In genomic region chr1:235366286-235366685, GRCh38 we compare ENCODE assay signal across 9 cellular contexts. TPM values are rescaled to one million over a fixed set of nuclear protein-coding genes. Genes with fewer than 3 reads are reported as not detected.
DNase-seq lines count a peak whose midpoint lies in the region; ATAC-seq and TF ChIP-seq lines count a peak whose summit lies in the region.
"Had no signal": no experiment of that assay in that cellular context is flagged by ENCODE, and none has a peak within 500 bp of the region (broad histone marks: within the 10 kb centered on the region; RNA-seq: fewer than 3 reads in every experiment).

No MANE protein-coding gene starts in this region.

- H3K36me3 ChIP-seq in RWPE2 (ENCODE audit: low read depth): no peaks in the 10 kb centered on the region

- no peaks in the 10 kb centered on the region for H3K9me3 Mint-ChIP-seq in effector memory CD8-positive, alpha-beta T cell

- H3K9me3 ChIP-seq in RWPE2 (ENCODE audit: severe bottlenecking): no peaks in the 10 kb centered on the region

- H3K4me1 Mint-ChIP-seq in effector memory CD8-positive, alpha-beta T cell (ENCODE audit: low read depth in 2 of 2): peaks cover 18 to 27% of the 10 kb centered on the region in 2 donors

- intact Hi-C loops in Right ventricle myocardium inferior (cut with DNase I): no loop called here

- ATAC-seq in RWPE2 (ENCODE audit: low read depth) (no peak), HG03135 (IDR thresholded peaks at IDR 0.05; ENCODE audit: unreplicated experiment) (no peak), Right ventricle myocardium inferior (no peak)
- ATAC-seq in effector memory CD8-positive, alpha-beta T cell (replicated peaks): no peak

- no peaks in the 10 kb centered on the region for H3K27me3 ChIP-seq in RWPE2 (ENCODE audit: insufficient read depth, poor library complexity, severe bottlenecking)

- H3K27ac ChIP-seq in RWPE2 (ENCODE audit: poor library complexity, severe bottlenecking): peak overlapping the region; percentile 89

- peaks cover 2% of the 10 kb centered on the region for H3K36me3 Mint-ChIP-seq in effector memory CD8-positive, alpha-beta T cell (ENCODE audit: insufficient read depth)

- peak overlapping the region; percentile 99 for H3K4me3 Mint-ChIP-seq in effector memory CD8-positive, alpha-beta T cell

- DNase-seq in GM12864 (ENCODE audit: low read depth): peak; percentile 10
- DNase-seq in RWPE2 (ENCODE audit: low spot score): no peak
- DNase-seq in effector memory CD8-positive, alpha-beta T cell: no peak
- peak; percentile 5 for DNase-seq in stimulated activated CD4-positive, alpha-beta T cell treated with anti-CD3 and anti-CD28 coated beads, Interleukin-12 subunit alpha, Interleukin-12 subunit beta, amount 100 ng/mL, for 4 hours
- DNase-seq in hippocampal formation (lab: John Stamatoyannopoulos, UW): no peak
- DNase-seq in RPMI8226: no peak
- DNase-seq in Right ventricle myocardium inferior (ENCODE audit: missing footprints): no peak
- DNase-seq: NCI-H345 had no signal

- peak overlapping the region; percentile 94 for H3K27ac Mint-ChIP-seq in effector memory CD8-positive, alpha-beta T cell

- no peak overlapping the region for H3K4me3 ChIP-seq in GM12864 (ENCODE audit: low read depth, low read length)
- H3K4me3 ChIP-seq in RWPE2 (ENCODE audit: severe bottlenecking): no peak overlapping the region

- H3K4me1 ChIP-seq in RWPE2 (ENCODE audit: insufficient read depth, poor library complexity, severe bottlenecking): no peaks in the 10 kb centered on the region

- no peaks in the 10 kb centered on the region for H3K27me3 Mint-ChIP-seq in effector memory CD8-positive, alpha-beta T cell

- TF ChIP-seq CTCF in GM12864 (IDR thresholded peaks at IDR 0.05; ENCODE audit: low read depth, low read length, missing control alignments): no peak
- TF ChIP-seq CTCF in RWPE2 (IDR thresholded peaks at IDR 0.05; ENCODE audit: poor library complexity, severe bottlenecking): no peak

RNA-seq across cellular contexts. Expression of gene TBCE, which starts 0.9 kb away (rescaled TPM):
- 22.8 TPM for total RNA-seq in Right ventricle myocardium inferior

RNA-seq across cellular contexts. Expression of gene GGPS1, which starts 37.9 kb away (rescaled TPM):
- 33.1 TPM for total RNA-seq in Right ventricle myocardium inferior

RNA-seq across cellular contexts. Expression of gene ARID4B, which starts 38.3 kb away (rescaled TPM):
- 14.8 TPM for total RNA-seq in Right ventricle myocardium inferior

Comparison
In these comparisons a context has a peak if more than half of its experiments do, and no peak if none do; other contexts are left out.
1. DNase-seq: peak in GM12864 (single experiment) and stimulated activated CD4-positive, alpha-beta T cell treated with anti-CD3 and anti-CD28 coated beads, Interleukin-12 subunit alpha, Interleukin-12 subunit beta, amount 100 ng/mL, for 4 hours (single experiment); none in RWPE2 (single experiment), effector memory CD8-positive, alpha-beta T cell (0 of 3), hippocampal formation (0 of 2), RPMI8226 (single experiment) and Right ventricle myocardium inferior (single experiment).